1 cellular context compared by ENCODE assay signal in the genomic region with DNA sequence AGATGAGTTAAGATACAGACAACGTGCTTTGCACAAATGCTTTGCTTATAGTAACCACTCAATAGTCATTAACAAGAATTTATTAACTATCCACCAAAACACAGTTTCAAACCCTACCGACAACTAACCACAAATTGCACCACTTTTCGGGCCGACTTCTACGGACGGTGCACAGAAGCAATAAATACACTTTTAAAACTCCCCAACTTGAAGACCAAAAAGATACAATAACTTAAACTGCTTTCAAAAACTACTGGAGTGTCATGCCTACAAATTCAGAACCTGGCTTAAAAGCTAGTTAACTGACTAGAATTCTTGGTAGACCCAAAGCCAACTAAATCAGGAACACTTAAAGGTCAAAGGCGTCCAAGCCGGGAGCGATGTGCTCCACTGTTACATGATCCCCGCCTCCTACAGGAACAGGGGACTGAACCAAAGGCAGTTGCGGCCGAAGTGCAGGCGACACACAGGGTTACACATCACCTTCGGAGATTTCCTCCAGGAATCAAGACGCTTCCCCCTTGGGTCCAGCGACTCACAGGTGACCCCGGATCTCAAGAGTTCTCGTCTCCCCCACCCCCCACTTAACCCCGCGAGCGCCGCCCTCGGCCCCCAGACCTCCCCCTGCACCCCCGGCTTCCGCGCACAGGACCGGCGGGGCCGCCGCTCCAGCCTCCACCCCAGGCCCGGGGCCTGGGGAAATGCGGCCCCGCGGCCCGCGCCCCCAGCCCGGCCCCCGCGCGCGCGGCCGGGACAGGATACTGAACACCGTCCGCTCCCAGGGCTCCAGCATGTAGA.
TF ChIP-seq lines count a peak whose summit lies in the region.

No MANE protein-coding gene starts in this region.

TF ChIP-seq in HepG2, 621 proteins besides CTCF, POLR2A, EP300 and RAD21 (continued from another document and continues in another):
- TF ChIP-seq, protein P1, sequence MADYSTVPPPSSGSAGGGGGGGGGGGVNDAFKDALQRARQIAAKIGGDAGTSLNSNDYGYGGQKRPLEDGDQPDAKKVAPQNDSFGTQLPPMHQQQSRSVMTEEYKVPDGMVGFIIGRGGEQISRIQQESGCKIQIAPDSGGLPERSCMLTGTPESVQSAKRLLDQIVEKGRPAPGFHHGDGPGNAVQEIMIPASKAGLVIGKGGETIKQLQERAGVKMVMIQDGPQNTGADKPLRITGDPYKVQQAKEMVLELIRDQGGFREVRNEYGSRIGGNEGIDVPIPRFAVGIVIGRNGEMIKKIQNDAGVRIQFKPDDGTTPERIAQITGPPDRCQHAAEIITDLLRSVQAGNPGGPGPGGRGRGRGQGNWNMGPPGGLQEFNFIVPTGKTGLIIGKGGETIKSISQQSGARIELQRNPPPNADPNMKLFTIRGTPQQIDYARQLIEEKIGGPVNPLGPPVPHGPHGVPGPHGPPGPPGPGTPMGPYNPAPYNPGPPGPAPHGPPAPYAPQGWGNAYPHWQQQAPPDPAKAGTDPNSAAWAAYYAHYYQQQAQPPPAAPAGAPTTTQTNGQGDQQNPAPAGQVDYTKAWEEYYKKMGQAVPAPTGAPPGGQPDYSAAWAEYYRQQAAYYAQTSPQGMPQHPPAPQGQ (CRISPR knock-in tag; IDR thresholded peaks at IDR 0.05; ENCODE audit: borderline replicate concordance): peak; percentile 79; the same call in 1 of the 2 replicates
- TF ChIP-seq ZFP36 (IDR thresholded peaks at IDR 0.05; ENCODE audit: borderline replicate concordance, low read depth, low read length, partially characterized antibody): no peak
- TF ChIP-seq, protein P2, sequence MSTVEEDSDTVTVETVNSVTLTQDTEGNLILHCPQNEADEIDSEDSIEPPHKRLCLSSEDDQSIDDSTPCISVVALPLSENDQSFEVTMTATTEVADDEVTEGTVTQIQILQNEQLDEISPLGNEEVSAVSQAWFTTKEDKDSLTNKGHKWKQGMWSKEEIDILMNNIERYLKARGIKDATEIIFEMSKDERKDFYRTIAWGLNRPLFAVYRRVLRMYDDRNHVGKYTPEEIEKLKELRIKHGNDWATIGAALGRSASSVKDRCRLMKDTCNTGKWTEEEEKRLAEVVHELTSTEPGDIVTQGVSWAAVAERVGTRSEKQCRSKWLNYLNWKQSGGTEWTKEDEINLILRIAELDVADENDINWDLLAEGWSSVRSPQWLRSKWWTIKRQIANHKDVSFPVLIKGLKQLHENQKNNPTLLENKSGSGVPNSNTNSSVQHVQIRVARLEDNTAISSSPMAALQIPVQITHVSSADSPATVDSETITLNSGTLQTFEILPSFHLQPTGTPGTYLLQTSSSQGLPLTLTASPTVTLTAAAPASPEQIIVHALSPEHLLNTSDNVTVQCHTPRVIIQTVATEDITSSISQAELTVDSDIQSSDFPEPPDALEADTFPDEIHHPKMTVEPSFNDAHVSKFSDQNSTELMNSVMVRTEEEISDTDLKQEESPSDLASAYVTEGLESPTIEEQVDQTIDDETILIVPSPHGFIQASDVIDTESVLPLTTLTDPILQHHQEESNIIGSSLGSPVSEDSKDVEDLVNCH (CRISPR knock-in tag; IDR thresholded peaks at IDR 0.05): no peak
- TF ChIP-seq ZNF317 (CRISPR knock-in tag; IDR thresholded peaks at IDR 0.05): 0 out of 2 replicates have a peak, but pooled peaks have one; percentile 50
- TF ChIP-seq KDM5B (CRISPR knock-in tag; IDR thresholded peaks at IDR 0.05; ENCODE audit: borderline replicate concordance): no peak
- 0 out of 2 replicates have a peak, but pooled peaks have one; percentile 37 for TF ChIP-seq ZNF574 (CRISPR knock-in tag; IDR thresholded peaks at IDR 0.05)
- 0 out of 2 replicates have a peak, but pooled peaks have one; percentile 4 for TF ChIP-seq ZNF816 (CRISPR knock-in tag; IDR thresholded peaks at IDR 0.05; ENCODE audit: borderline replicate concordance)
- peak; percentile 70 for TF ChIP-seq RBM22 (optimal IDR thresholded peaks at IDR 0.05; ENCODE audit: low read length)
- TF ChIP-seq IRF9 (CRISPR knock-in tag; IDR thresholded peaks at IDR 0.05; ENCODE audit: borderline replicate concordance): no peak
- TF ChIP-seq, protein P3, sequence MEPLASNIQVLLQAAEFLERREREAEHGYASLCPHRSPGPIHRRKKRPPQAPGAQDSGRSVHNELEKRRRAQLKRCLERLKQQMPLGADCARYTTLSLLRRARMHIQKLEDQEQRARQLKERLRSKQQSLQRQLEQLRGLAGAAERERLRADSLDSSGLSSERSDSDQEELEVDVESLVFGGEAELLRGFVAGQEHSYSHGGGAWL (CRISPR knock-in tag; IDR thresholded peaks at IDR 0.05): peak; percentile 58; the same call in 1 of the 2 replicates
- TF ChIP-seq MBNL3 (CRISPR knock-in tag; conservative IDR thresholded peaks at IDR 0.05): no peak
- no peak for TF ChIP-seq EHMT2 (IDR thresholded peaks at IDR 0.05; ENCODE audit: borderline replicate concordance, low read depth, low read length)
- peak; percentile 78; the same call in 1 of the 2 replicates for TF ChIP-seq NCOA1 (CRISPR knock-in tag; IDR thresholded peaks at IDR 0.05)
- no peak; the same call in 1 of the 2 replicates for TF ChIP-seq JUN (CRISPR knock-in tag; IDR thresholded peaks at IDR 0.05)
- TF ChIP-seq ATF2 (CRISPR knock-in tag; IDR thresholded peaks at IDR 0.05): peak; percentile 32
- no peak; the same call in 1 of the 2 replicates for TF ChIP-seq ZNF430 (CRISPR knock-in tag; IDR thresholded peaks at IDR 0.05)
- TF ChIP-seq LBX2 (CRISPR knock-in tag; IDR thresholded peaks at IDR 0.05; ENCODE audit: borderline replicate concordance): no peak
- TF ChIP-seq SP5 (CRISPR knock-in tag; IDR thresholded peaks at IDR 0.05; ENCODE audit: borderline replicate concordance, low read depth): peak; percentile 77
- TF ChIP-seq, protein P4, sequence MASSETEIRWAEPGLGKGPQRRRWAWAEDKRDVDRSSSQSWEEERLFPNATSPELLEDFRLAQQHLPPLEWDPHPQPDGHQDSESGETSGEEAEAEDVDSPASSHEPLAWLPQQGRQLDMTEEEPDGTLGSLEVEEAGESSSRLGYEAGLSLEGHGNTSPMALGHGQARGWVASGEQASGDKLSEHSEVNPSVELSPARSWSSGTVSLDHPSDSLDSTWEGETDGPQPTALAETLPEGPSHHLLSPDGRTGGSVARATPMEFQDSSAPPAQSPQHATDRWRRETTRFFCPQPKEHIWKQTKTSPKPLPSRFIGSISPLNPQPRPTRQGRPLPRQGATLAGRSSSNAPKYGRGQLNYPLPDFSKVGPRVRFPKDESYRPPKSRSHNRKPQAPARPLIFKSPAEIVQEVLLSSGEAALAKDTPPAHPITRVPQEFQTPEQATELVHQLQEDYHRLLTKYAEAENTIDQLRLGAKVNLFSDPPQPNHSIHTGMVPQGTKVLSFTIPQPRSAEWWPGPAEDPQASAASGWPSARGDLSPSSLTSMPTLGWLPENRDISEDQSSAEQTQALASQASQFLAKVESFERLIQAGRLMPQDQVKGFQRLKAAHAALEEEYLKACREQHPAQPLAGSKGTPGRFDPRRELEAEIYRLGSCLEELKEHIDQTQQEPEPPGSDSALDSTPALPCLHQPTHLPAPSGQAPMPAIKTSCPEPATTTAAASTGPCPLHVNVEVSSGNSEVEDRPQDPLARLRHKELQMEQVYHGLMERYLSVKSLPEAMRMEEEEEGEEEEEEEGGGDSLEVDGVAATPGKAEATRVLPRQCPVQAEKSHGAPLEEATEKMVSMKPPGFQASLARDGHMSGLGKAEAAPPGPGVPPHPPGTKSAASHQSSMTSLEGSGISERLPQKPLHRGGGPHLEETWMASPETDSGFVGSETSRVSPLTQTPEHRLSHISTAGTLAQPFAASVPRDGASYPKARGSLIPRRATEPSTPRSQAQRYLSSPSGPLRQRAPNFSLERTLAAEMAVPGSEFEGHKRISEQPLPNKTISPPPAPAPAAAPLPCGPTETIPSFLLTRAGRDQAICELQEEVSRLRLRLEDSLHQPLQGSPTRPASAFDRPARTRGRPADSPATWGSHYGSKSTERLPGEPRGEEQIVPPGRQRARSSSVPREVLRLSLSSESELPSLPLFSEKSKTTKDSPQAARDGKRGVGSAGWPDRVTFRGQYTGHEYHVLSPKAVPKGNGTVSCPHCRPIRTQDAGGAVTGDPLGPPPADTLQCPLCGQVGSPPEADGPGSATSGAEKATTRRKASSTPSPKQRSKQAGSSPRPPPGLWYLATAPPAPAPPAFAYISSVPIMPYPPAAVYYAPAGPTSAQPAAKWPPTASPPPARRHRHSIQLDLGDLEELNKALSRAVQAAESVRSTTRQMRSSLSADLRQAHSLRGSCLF (CRISPR knock-in tag; IDR thresholded peaks at IDR 0.05; ENCODE audit: borderline replicate concordance): no peak
- no peak for TF ChIP-seq THAP8 (CRISPR knock-in tag; IDR thresholded peaks at IDR 0.05; ENCODE audit: borderline replicate concordance)
- peak; percentile 46; the same call in 1 of the 2 replicates for TF ChIP-seq HNF4G (IDR thresholded peaks at IDR 0.05; ENCODE audit: borderline replicate concordance, low read depth, low read length)
- TF ChIP-seq HNF4G (CRISPR knock-in tag; IDR thresholded peaks at IDR 0.05; ENCODE audit: borderline replicate concordance, low read depth): no peak
- TF ChIP-seq, protein P5, sequence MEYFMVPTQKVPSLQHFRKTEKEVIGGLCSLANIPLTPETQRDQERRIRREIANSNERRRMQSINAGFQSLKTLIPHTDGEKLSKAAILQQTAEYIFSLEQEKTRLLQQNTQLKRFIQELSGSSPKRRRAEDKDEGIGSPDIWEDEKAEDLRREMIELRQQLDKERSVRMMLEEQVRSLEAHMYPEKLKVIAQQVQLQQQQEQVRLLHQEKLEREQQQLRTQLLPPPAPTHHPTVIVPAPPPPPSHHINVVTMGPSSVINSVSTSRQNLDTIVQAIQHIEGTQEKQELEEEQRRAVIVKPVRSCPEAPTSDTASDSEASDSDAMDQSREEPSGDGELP (IDR thresholded peaks at IDR 0.05; ENCODE audit: borderline replicate concordance, low read depth): no peak
- 0 out of 2 replicates have a peak, but pooled peaks have one; percentile 51 for TF ChIP-seq NCOR1 (IDR thresholded peaks at IDR 0.05; ENCODE audit: borderline replicate concordance, low read length)
- no peak for TF ChIP-seq RCOR2 (CRISPR knock-in tag; IDR thresholded peaks at IDR 0.05)
- TF ChIP-seq STAT5B (CRISPR knock-in tag; IDR thresholded peaks at IDR 0.05): 0 out of 2 replicates have a peak, but pooled peaks have one; percentile 54
- TF ChIP-seq SPEN (CRISPR knock-in tag; IDR thresholded peaks at IDR 0.05; ENCODE audit: low read depth): no peak
- TF ChIP-seq SMARCE1 (IDR thresholded peaks at IDR 0.05; ENCODE audit: borderline replicate concordance): no peak
- TF ChIP-seq ZNF644 (CRISPR knock-in tag; IDR thresholded peaks at IDR 0.05; ENCODE audit: low read depth): peak; percentile 56; the same call in 1 of the 2 replicates
- TF ChIP-seq FOXA1 (IDR thresholded peaks at IDR 0.05): no peak
- TF ChIP-seq FOXA1 (CRISPR knock-in tag; IDR thresholded peaks at IDR 0.05): peak; percentile 39; the same call in 1 of the 2 replicates
- no peak for TF ChIP-seq REL (CRISPR knock-in tag; conservative IDR thresholded peaks at IDR 0.05)
